Comparison of ENCODE assay signal across 19 cellular contexts in genomic region chr13:60410299-60410698, GRCh38. TPM values are rescaled to one million over a fixed set of nuclear protein-coding genes. Genes with fewer than 3 reads are reported as not detected.
A peak's percentile ranks its signal among the peaks of the same experiment; 100 is the strongest.
DNase-seq lines count a peak whose midpoint lies in the region; ATAC-seq, FAIRE-seq and TF ChIP-seq lines count a peak whose summit lies in the region.
"Had no signal": no experiment of that assay in that cellular context is flagged by ENCODE, and none has a peak within 500 bp of the region (broad histone marks: within the 10 kb centered on the region; RNA-seq: fewer than 3 reads in every experiment).

No MANE protein-coding gene starts in this region.

- peak; percentile 27 for FAIRE-seq in GM12892 (lab: Jason Lieb, UNC)

- H3K4me3 Mint-ChIP-seq in CD8-positive, alpha-beta T cell = no peak overlapping the region
- no peak overlapping the region for H3K4me3 Mint-ChIP-seq in T-helper 17 cell
- H3K4me3 Mint-ChIP-seq: CD14-positive monocyte had no signal

- H3K9ac ChIP-seq in iPS-18a (ENCODE audit: low read length) = no peak overlapping the region
- H3K9ac ChIP-seq: SK-N-SH had no signal

- H3K27me3 Mint-ChIP-seq in CD8-positive, alpha-beta T cell (ENCODE audit: low read depth) = no peaks in the 10 kb centered on the region
- no peaks in the 10 kb centered on the region for H3K27me3 Mint-ChIP-seq in T-helper 17 cell

- H3K9me3 ChIP-seq in CD8-positive, alpha-beta T cell (ENCODE audit: low read length) = no peaks in the 10 kb centered on the region
- H3K9me3 ChIP-seq in T-helper 17 cell (ENCODE audit: control insufficient read depth, low read length, poor library complexity, severe bottlenecking) (no peaks in the 10 kb centered on the region), iPS-18a (ENCODE audit: control insufficient read depth, low read depth, low read length) (peaks cover 4% of the 10 kb centered on the region)
- H3K9me3 ChIP-seq: SK-N-SH had no signal

- DNase-seq in CD8-positive, alpha-beta T cell = no peak
- DNase-seq in GM12892 (ENCODE audit: insufficient read length) (no peak), T-helper 17 cell (no peak), sciatic nerve (ENCODE audit: low spot score) (no peak)
- DNase-seq in stimulated activated CD4-positive, alpha-beta T cell treated with anti-CD3 and anti-CD28 coated beads, Interleukin-4, amount 100 ng/mL, for 4 hours = no peak
- DNase-seq: ACHN, AML-193, Calu3, DMS53, KG1, NCI-H1092, NCI-H2081 treated with DMSO at 0.1 percent for 48 hours, NCI-H510A, NCI-H774, PC-9, SK-N-SH had no signal

- H3K4me3 ChIP-seq in CD8-positive, alpha-beta T cell (ENCODE audit: low read depth, low read length) = no peak overlapping the region
- peak overlapping the region; percentile 15 for H3K4me3 ChIP-seq in iPS-18a (ENCODE audit: low read length)
- H3K4me3 ChIP-seq: PC-9 had no signal

- no peaks in the 10 kb centered on the region for H3K36me3 ChIP-seq in CD8-positive, alpha-beta T cell (ENCODE audit: insufficient read depth, low read length)
- no peaks in the 10 kb centered on the region for H3K36me3 ChIP-seq in iPS-18a (ENCODE audit: control insufficient read depth, low read depth, low read length)

- ATAC-seq in CD8-positive, alpha-beta T cell = no peak
- ATAC-seq in T-helper 17 cell (no peak), GM21447 (IDR thresholded peaks at IDR 0.05; ENCODE audit: unreplicated experiment) (no peak), sciatic nerve (no peak)

- no peak overlapping the region for H3K27ac ChIP-seq in CD8-positive, alpha-beta T cell (ENCODE audit: low read depth, low read length)
- no peak overlapping the region for H3K27ac ChIP-seq in iPS-18a (ENCODE audit: low read length)
- H3K27ac ChIP-seq: PC-9 had no signal

- CTCF ChIA-PET in CD8-positive, alpha-beta T cell (lab: Charles Lee) = no interaction called here

- H3K9me3 Mint-ChIP-seq in CD8-positive, alpha-beta T cell = no peaks in the 10 kb centered on the region

- peak overlapping the region; percentile 28 for H3K27ac Mint-ChIP-seq in CD8-positive, alpha-beta T cell
- H3K27ac Mint-ChIP-seq in T-helper 17 cell = peak overlapping the region; percentile 83

- peaks cover 18% of the 10 kb centered on the region for H3K4me1 ChIP-seq in CD8-positive, alpha-beta T cell (ENCODE audit: insufficient read depth, low read length)
- H3K4me1 ChIP-seq in iPS-18a (ENCODE audit: control insufficient read depth, low read depth, low read length) = peaks cover 10% of the 10 kb centered on the region

- peaks cover 12% of the 10 kb centered on the region for H3K36me3 Mint-ChIP-seq in CD8-positive, alpha-beta T cell
- H3K36me3 Mint-ChIP-seq in T-helper 17 cell (ENCODE audit: low read depth) = peaks cover 2% of the 10 kb centered on the region

- no peaks in the 10 kb centered on the region for H3K27me3 ChIP-seq in CD8-positive, alpha-beta T cell (ENCODE audit: insufficient read depth, low read length)
- no peaks in the 10 kb centered on the region for H3K27me3 ChIP-seq in iPS-18a (ENCODE audit: control insufficient read depth, insufficient read depth, low read length)

- peaks cover 72% of the 10 kb centered on the region for H3K4me1 Mint-ChIP-seq in CD8-positive, alpha-beta T cell (ENCODE audit: low read depth)
- peaks cover 33% of the 10 kb centered on the region for H3K4me1 Mint-ChIP-seq in T-helper 17 cell

- TF ChIP-seq CTCF in CD8-positive, alpha-beta T cell (IDR thresholded peaks at IDR 0.05) = no peak

- TF ChIP-seq POLR2A in GM12892 (IDR thresholded peaks at IDR 0.05; ENCODE audit: low read depth, low read length) = no peak

- POLR2A ChIA-PET in CD8-positive, alpha-beta T cell (lab: Charles Lee) = no interaction called here

- intact Hi-C loops in CD8-positive, alpha-beta T cell (cut with DNase I, micrococcal nuclease) = no loop called here
- intact Hi-C loops in sciatic nerve (cut with DNase I) = no loop called here

RNA-seq across cellular contexts. Expression of gene TDRD3, which starts 13.3 kb away (rescaled TPM):
- total RNA-seq in CD8-positive, alpha-beta T cell = 10 to 100 TPM; 22.1 to 22.4 TPM
- 16.7 TPM for polyA plus RNA-seq in GM12892 (2012; ENCODE audit: missing spikeins)
- total RNA-seq in T-helper 17 cell (10 to 100 TPM; 25.4 to 27.4 TPM), sciatic nerve (55.7 TPM)
